In genomic region chr9:136447173-136447778, GRCh38 we compare ENCODE assay signal across 1 cellular context.
TF ChIP-seq lines count a peak whose summit lies in the region.

No MANE protein-coding gene starts in this region.

TF ChIP-seq in K562, 482 proteins besides CTCF, POLR2A, EP300 and RAD21:
- TF ChIP-seq POLR2G (IDR thresholded peaks at IDR 0.05; ENCODE audit: low read depth, low read length): peak; percentile 42; the same call in 1 of the 2 replicates
- TF ChIP-seq YY1 (IDR thresholded peaks at IDR 0.05; ENCODE audit: borderline replicate concordance in 1 of 3, control insufficient read depth in 1 of 3, extremely low read depth in 1 of 3, insufficient read depth in 3 of 3, insufficient read length in 1 of 3, insufficient replicate concordance in 2 of 3, low read depth in 1 of 3, low read length in 2 of 3): no peak
